In genomic region chr5:136205061-136205702, GRCh38 we compare ENCODE assay signal across 30 cellular contexts. TPM values are rescaled to one million over a fixed set of nuclear protein-coding genes. Genes with fewer than 3 reads are reported as not detected.
DNase-seq lines count a peak whose midpoint lies in the region; ATAC-seq, FAIRE-seq and TF ChIP-seq lines count a peak whose summit lies in the region.
"Had no signal": no experiment of that assay in that cellular context is flagged by ENCODE, and none has a peak within 500 bp of the region (broad histone marks: within the 10 kb centered on the region; RNA-seq: fewer than 3 reads in every experiment).

No MANE protein-coding gene starts in this region.

- H3K27ac ChIP-seq in HepG2 (ENCODE audit: extremely low read length, insufficient read depth, low read length) (no peak overlapping the region), right lobe of liver (no peak overlapping the region), astrocyte (ENCODE audit: low read depth, low read length) (peak overlapping the region; percentile 44), foreskin keratinocyte (no peak overlapping the region), RWPE1 (no peak overlapping the region)
- H3K27ac ChIP-seq: GM23248, Peyer's patch, SK-N-MC had no signal

- H3K9me3 ChIP-seq in HepG2 (ENCODE audit: low read length), result no peaks in the 10 kb centered on the region
- no peaks in the 10 kb centered on the region for H3K9me3 ChIP-seq in right lobe of liver
- H3K9me3 ChIP-seq in astrocyte (ENCODE audit: insufficient read depth, low read depth, low read length), result peaks cover 4% of the 10 kb centered on the region
- no peaks in the 10 kb centered on the region for H3K9me3 ChIP-seq in Caco-2
- H3K9me3 ChIP-seq: BE2C, Peyer's patch had no signal

- DNase-seq in HepG2 (ENCODE audit: low spot score) (no peak), right lobe of liver (no peak), astrocyte (ENCODE audit: low read depth) (peak; percentile 81), foreskin keratinocyte (peak in 1 of 2 donors; percentile 37), HTR-8/SVneo (ENCODE audit: insufficient read length, low spot score) (no peak), Caco-2 (no peak), RWPE1 (ENCODE audit: low spot score) (no peak), NOMO-1 (lab: John Stamatoyannopoulos, UW; ENCODE audit: unreplicated experiment in 2 of 2) (no peak)
- DNase-seq: 8988T; ACHN; BE2C; CD4-positive, CD25-positive, alpha-beta regulatory T cell; DMS79; GM23248; H9; HFFc6; IMR-90; KG1; MM.1S; NCI-H1417; NCI-H1694; NCI-H2029 treated with DMSO at 0.1 percent for 48 hours; NCI-H2227 treated with DMSO at 0.1 percent for 48 hours; NCI-H69; Peyer's patch; SIG-M5 had no signal

- H3K4me1 Mint-ChIP-seq in astrocyte (ENCODE audit: low read depth, unreplicated experiment), result peaks cover 8% of the 10 kb centered on the region
- H3K4me1 Mint-ChIP-seq in Caco-2 (ENCODE audit: low read depth, unreplicated experiment), result no peaks in the 10 kb centered on the region
- H3K4me1 Mint-ChIP-seq: CD4-positive, CD25-positive, alpha-beta regulatory T cell had no signal

- CTCF ChIA-PET in HepG2 (lab: Yijun Ruan, JAX; ENCODE audit: low intra/inter-chr PET ratio, low total read pairs), result no interaction called here
- CTCF ChIA-PET in Caco-2 (lab: Charles Lee), result interaction anchor here (0.7 kb wide), 1 partner anchor 390 kb away, joined by 4 read pairs; no protein-coding TSS in a partner anchor
- CTCF ChIA-PET in RWPE1 (lab: Yijun Ruan, JAX), result interaction anchor here (0.5 to 1.1 kb wide), 2 partner anchors 12 to 565 kb away, joined by 3 read pairs; no protein-coding TSS in a partner anchor

- H3K27me3 ChIP-seq in HepG2 (ENCODE audit: control insufficient read depth in 1 of 2, insufficient read depth in 2 of 2, low read length in 2 of 2), result peaks cover 0 to 41% of the 10 kb centered on the region in 2 experiments; a peak in 3 of 5 replicates
- no peaks in the 10 kb centered on the region for H3K27me3 ChIP-seq in right lobe of liver
- H3K27me3 ChIP-seq in astrocyte (ENCODE audit: insufficient read depth, low read length), result peaks cover 3% of the 10 kb centered on the region
- H3K27me3 ChIP-seq in foreskin keratinocyte, result peaks cover 11% of the 10 kb centered on the region
- H3K27me3 ChIP-seq in Caco-2 (replicated peaks; ENCODE audit: control insufficient read depth, insufficient read depth, low read length), result no peaks in the 10 kb centered on the region
- H3K27me3 ChIP-seq: Peyer's patch had no signal

- TF ChIP-seq EP300 in HepG2 (IDR thresholded peaks at IDR 0.05; ENCODE audit: low read depth in 2 of 2, low read length in 2 of 2) (no peak), HepG2 (CRISPR knock-in tag; IDR thresholded peaks at IDR 0.05; ENCODE audit: borderline replicate concordance) (no peak)

- TF ChIP-seq CTCF in HepG2 (CRISPR knock-in tag; IDR thresholded peaks at IDR 0.05) (no peak), right lobe of liver (IDR thresholded peaks at IDR 0.05) (no peak), astrocyte (IDR thresholded peaks at IDR 0.05; ENCODE audit: insufficient read depth, low read depth, low read length) (no peak), foreskin keratinocyte (conservative IDR thresholded peaks at IDR 0.05) (no peak), Caco-2 (IDR thresholded peaks at IDR 0.05; ENCODE audit: insufficient read depth in 1 of 2, low read depth in 1 of 2, low read length in 1 of 2, severe bottlenecking in 1 of 2, unreplicated experiment in 1 of 2) (no peak), RWPE1 (conservative IDR thresholded peaks at IDR 0.05; ENCODE audit: low read depth) (no peak)

- H3K79me2 ChIP-seq in HepG2 (ENCODE audit: insufficient read depth, low read length) (no peaks in the 10 kb centered on the region), astrocyte (ENCODE audit: insufficient read depth, low read length) (no peaks in the 10 kb centered on the region)

- POLR2A ChIA-PET in HepG2 (lab: Yijun Ruan, JAX) (no interaction called here), Caco-2 (lab: Charles Lee) (no interaction called here), RWPE1 (lab: Yijun Ruan, JAX; ENCODE audit: low non-redundant PET) (no interaction called here)

- intact Hi-C loops in HepG2 (cut with micrococcal nuclease; ENCODE audit: unreplicated experiment), result no loop called here
- intact Hi-C loops in right lobe of liver (cut with DNase I), result no loop called here
- intact Hi-C loops in Caco-2 (cut with micrococcal nuclease; ENCODE audit: unreplicated experiment), result no loop called here

- H2AFZ ChIP-seq in HepG2 (ENCODE audit: low read length) (no peak overlapping the region), astrocyte (ENCODE audit: low read depth, low read length) (no peak overlapping the region)
- H2AFZ ChIP-seq: GM23248 had no signal

- FAIRE-seq in HepG2 (lab: Jason Lieb, UNC) (no peak), astrocyte (lab: Jason Lieb, UNC) (no peak), HTR-8/SVneo (lab: Jason Lieb, UNC) (no peak)
- FAIRE-seq: GM12892, GM19239 had no signal

- H3K36me3 Mint-ChIP-seq in astrocyte (ENCODE audit: low read depth, unreplicated experiment), result peaks cover 44% of the 10 kb centered on the region
- H3K36me3 Mint-ChIP-seq in Caco-2 (ENCODE audit: insufficient read depth, unreplicated experiment), result peaks cover 19% of the 10 kb centered on the region
- H3K36me3 Mint-ChIP-seq: CD4-positive, CD25-positive, alpha-beta regulatory T cell had no signal

- BruUV-seq in HepG2 (replicated peaks; lab: Mats Ljungman, UMichigan) (no TSS peak), Caco-2 (replicated peaks; lab: Mats Ljungman, UMichigan) (no TSS peak)

- H3K36me3 ChIP-seq in HepG2 (replicated peaks in 1 of 2; ENCODE audit: control insufficient read depth in 1 of 2, insufficient read depth in 2 of 2, low read length in 2 of 2) (no peaks in the 10 kb centered on the region), right lobe of liver (no peaks in the 10 kb centered on the region), astrocyte (ENCODE audit: insufficient read depth, low read length) (no peaks in the 10 kb centered on the region), Caco-2 (ENCODE audit: control insufficient read depth, insufficient read depth, low read length) (peaks cover 1% of the 10 kb centered on the region; the same call in 1 of the 2 replicates)
- H3K36me3 ChIP-seq: BE2C, Peyer's patch had no signal

- H3K27me3 Mint-ChIP-seq in astrocyte (ENCODE audit: low read depth, unreplicated experiment) (peaks cover 25% of the 10 kb centered on the region), Caco-2 (ENCODE audit: insufficient read depth, unreplicated experiment) (no peaks in the 10 kb centered on the region)

- TF ChIP-seq POLR2A in HepG2 (IDR thresholded peaks at IDR 0.05; ENCODE audit: insufficient read depth in 1 of 2, low read depth in 2 of 2, low read length in 2 of 2) (no peak), right lobe of liver (IDR thresholded peaks at IDR 0.05) (no peak)

- H3K4me3 ChIP-seq in HepG2 (replicated peaks in 1 of 3; ENCODE audit: insufficient read depth in 1 of 3, low read depth in 2 of 3, low read length in 3 of 3) (no peak overlapping the region), right lobe of liver (no peak overlapping the region), astrocyte (ENCODE audit: insufficient read depth, low read depth, low read length) (no peak overlapping the region), Caco-2 (ENCODE audit: low read depth, low read length) (no peak overlapping the region)
- H3K4me3 ChIP-seq: GM23248, Peyer's patch, SK-N-MC had no signal

- H3K4me1 ChIP-seq in HepG2 (ENCODE audit: insufficient read depth, low read length) (no peaks in the 10 kb centered on the region), right lobe of liver (no peaks in the 10 kb centered on the region), astrocyte (ENCODE audit: insufficient read depth, low read length) (peaks cover 10% of the 10 kb centered on the region), foreskin keratinocyte (no peaks in the 10 kb centered on the region), Caco-2 (no peaks in the 10 kb centered on the region)
- H3K4me1 ChIP-seq: BE2C, Peyer's patch had no signal

- no peak overlapping the region for H3K4me2 ChIP-seq in HepG2 (ENCODE audit: low read depth, low read length)
- H3K4me2 ChIP-seq in astrocyte (ENCODE audit: low read length), result peak overlapping the region; percentile 0

- no peak for TF ChIP-seq RAD21 in HepG2 (CRISPR knock-in tag; IDR thresholded peaks at IDR 0.05)

- H4K20me1 ChIP-seq in HepG2 (ENCODE audit: insufficient read depth, low read length) (no peaks in the 10 kb centered on the region), astrocyte (ENCODE audit: insufficient read depth, low read length) (no peaks in the 10 kb centered on the region)

- H3K9ac ChIP-seq in HepG2 (ENCODE audit: insufficient read depth, low read depth, low read length) (no peak overlapping the region), astrocyte (ENCODE audit: low read length) (no peak overlapping the region)
- H3K9ac ChIP-seq: GM23248 had no signal

- 49% methylated on average over 8 of the region's 8 CpGs for WGBS in HepG2 (ENCODE audit: low lambda C conversion rate)
- 79% methylated on average over 6 of the region's 8 CpGs for WGBS in right lobe of liver (ENCODE audit: insufficient coverage, low coverage, low lambda C conversion rate, missing lambda C conversion rate)

- H3K27ac Mint-ChIP-seq in astrocyte (ENCODE audit: unreplicated experiment) (no peak overlapping the region), Caco-2 (ENCODE audit: unreplicated experiment) (no peak overlapping the region)
- H3K27ac Mint-ChIP-seq: H9, HFFc6 had no signal

- in situ Hi-C loops in HepG2 (cut with HindIII; ENCODE audit: extremely low pct_ligation_motif_present, low pct_unique_long_range_greater_than_20kb), result no loop called here

- ATAC-seq in HepG2 (no peak), right lobe of liver (no peak), foreskin keratinocyte (peak; percentile 23)

- no peak overlapping the region for H3K4me3 Mint-ChIP-seq in astrocyte (ENCODE audit: unreplicated experiment)
- no peak overlapping the region for H3K4me3 Mint-ChIP-seq in Caco-2 (ENCODE audit: unreplicated experiment)
- H3K4me3 Mint-ChIP-seq: CD4-positive, CD25-positive, alpha-beta regulatory T cell; H9; HFFc6 had no signal

- H3K9me3 Mint-ChIP-seq in astrocyte (ENCODE audit: unreplicated experiment), result peaks cover 19% of the 10 kb centered on the region
- H3K9me3 Mint-ChIP-seq in Caco-2 (ENCODE audit: unreplicated experiment), result no peaks in the 10 kb centered on the region
- H3K9me3 Mint-ChIP-seq: HFFc6 had no signal

RNA-seq across cellular contexts. Expression of gene SMIM32, which starts 12.2 kb away (rescaled TPM):
- total RNA-seq in HepG2 (2016; rRNA removed; fragmentation: Illumina TruSeq; extraction: Trizol) (0.20 TPM in 1 of 2 replicates, not detected in the other), right lobe of liver (1 to 10 TPM in 1 of 6 experiments, under 1 TPM in 1, not detected in 4; 0.25 to 1.1 TPM), astrocyte (0.30 and 0.34 TPM in 2 replicates), foreskin keratinocyte (not detected in 2 replicates), Caco-2 (2022) (0.63 and 0.66 TPM in 2 replicates)
- not detected in 2 replicates for total RNA-seq in HepG2 (2016; cell fraction: cytosol; rRNA removed; fragmentation: Illumina TruSeq; extraction: Trizol; ENCODE audit: low read depth)
- total RNA-seq in HepG2 (2016; cell fraction: insoluble cytoplasmic fraction; rRNA removed; fragmentation: Illumina TruSeq; extraction: Trizol), result 0.10 and 0.11 TPM in 2 replicates
- total RNA-seq in HepG2 (2016; cell fraction: membrane; rRNA removed; fragmentation: Illumina TruSeq; extraction: Trizol), result 0.10 TPM in 1 of 2 replicates, not detected in the other
- total RNA-seq in HepG2 (2016; cell fraction: nucleus; rRNA removed; fragmentation: Illumina TruSeq; extraction: Trizol), result 0.22 TPM in 1 of 2 replicates, not detected in the other
- polyA plus RNA-seq in HepG2 (2011; rRNA removed) (0.05 and 0.15 TPM in 2 replicates), foreskin keratinocyte (not detected in 2 replicates)
- polyA plus RNA-seq in HepG2 (2011; cell fraction: cytosol; rRNA removed), result 0.15 TPM in 1 of 2 replicates, not detected in the other
- not detected in 2 replicates for polyA plus RNA-seq in HepG2 (2011; cell fraction: nucleus; rRNA removed)
- polyA plus RNA-seq in HepG2 (2012), result not detected in 2 replicates
- polyA plus RNA-seq in HepG2 (2016; cell fraction: cytosol; fragmentation: Illumina TruSeq; extraction: Trizol; ENCODE audit: low read depth), result 0.08 TPM in 1 of 2 replicates, not detected in the other
- 0.14 TPM in 1 of 2 replicates, not detected in the other for polyA plus RNA-seq in HepG2 (2016; cell fraction: insoluble cytoplasmic fraction; fragmentation: Illumina TruSeq; extraction: Trizol; ENCODE audit: low read depth)
- polyA plus RNA-seq in HepG2 (2016; cell fraction: membrane; fragmentation: Illumina TruSeq; extraction: Trizol; ENCODE audit: low read depth), result 0.10 TPM in 1 of 2 replicates, not detected in the other
- 0.28 TPM in 1 of 2 replicates, not detected in the other for polyA plus RNA-seq in HepG2 (2016; cell fraction: nucleus; fragmentation: Illumina TruSeq; extraction: Trizol; ENCODE audit: insufficient read depth, low read depth)
- 0.30 TPM in 1 of 2 replicates, not detected in the other for polyA minus RNA-seq in HepG2 (2011; rRNA and poly(A)+ RNA removed; ENCODE audit: low replicate concordance)
- not detected in 2 replicates for polyA minus RNA-seq in HepG2 (2011; cell fraction: cytosol; rRNA and poly(A)+ RNA removed)
- polyA minus RNA-seq in HepG2 (2011; cell fraction: nucleus; rRNA and poly(A)+ RNA removed), result not detected in 2 replicates
- total RNA-seq: CD4-positive, CD25-positive, alpha-beta regulatory T cell; GM23248; H9; HFFc6; IMR-90; NCI-H460 had no signal
- polyA plus RNA-seq: CD4-positive, CD25-positive, alpha-beta regulatory T cell; GM23248; IMR-90 had no signal
